In genomic region chr1:230842801-230843200, GRCh38 we compare ENCODE assay signal across 18 cellular contexts. TPM values are rescaled to one million over a fixed set of nuclear protein-coding genes. Genes with fewer than 3 reads are reported as not detected.
DNase-seq lines count a peak whose midpoint lies in the region; ATAC-seq and TF ChIP-seq lines count a peak whose summit lies in the region.
"Had no signal": no experiment of that assay in that cellular context is flagged by ENCODE, and none has a peak within 500 bp of the region (broad histone marks: within the 10 kb centered on the region; RNA-seq: fewer than 3 reads in every experiment).

No MANE protein-coding gene starts in this region.

- no peak for TF ChIP-seq CTCF in coronary artery (IDR thresholded peaks at IDR 0.05)

- H3K27ac ChIP-seq in coronary artery, result peak overlapping the region; percentile 8 to 78
- H3K27ac ChIP-seq: BLaER1, PC-9 had no signal

- ATAC-seq in left cardiac atrium (peak; percentile 75 to 84), HG02885 (IDR thresholded peaks at IDR 0.05; ENCODE audit: poor library complexity, unreplicated experiment) (no peak)
- ATAC-seq in activated naive CD4-positive, alpha-beta T cell treated with anti-CD3 and anti-CD28 coated beads, Interleukin-2, amount 50 U/mL, for 72 hours, result no peak

- H3K27ac Mint-ChIP-seq in activated naive CD4-positive, alpha-beta T cell treated with anti-CD3 and anti-CD28 coated beads, Interleukin-2, amount 50 U/mL, for 72 hours, result no peak overlapping the region
- H3K27ac Mint-ChIP-seq: CD4-positive, CD25-positive, alpha-beta regulatory T cell had no signal

- H3K36me3 Mint-ChIP-seq in activated naive CD4-positive, alpha-beta T cell treated with anti-CD3 and anti-CD28 coated beads, Interleukin-2, amount 50 U/mL, for 72 hours, result peaks cover 0 to 11% of the 10 kb centered on the region in 2 donors

- no peaks in the 10 kb centered on the region for H3K9me3 Mint-ChIP-seq in activated naive CD4-positive, alpha-beta T cell treated with anti-CD3 and anti-CD28 coated beads, Interleukin-2, amount 50 U/mL, for 72 hours
- H3K9me3 Mint-ChIP-seq: CD4-positive, CD25-positive, alpha-beta regulatory T cell had no signal

- POLR2A ChIA-PET in HEK293T (lab: Yijun Ruan, JAX), result no interaction called here

- CTCF ChIA-PET in HEK293T (lab: Yijun Ruan, JAX), result interaction anchor here (0.7 kb wide), 1 partner anchor 20 kb away, joined by 4 read pairs; no protein-coding TSS in a partner anchor

- intact Hi-C loops in left cardiac atrium (cut with DNase I), result no loop called here
- intact Hi-C loops in posterior vena cava (cut with DNase I), result no loop called here

- H3K4me3 ChIP-seq in coronary artery, result no peak overlapping the region
- H3K4me3 ChIP-seq: BLaER1, PC-9 had no signal

- no peak for DNase-seq in coronary artery (ENCODE audit: low spot score)
- DNase-seq in left cardiac atrium, result peak; percentile 61
- DNase-seq in posterior vena cava (ENCODE audit: low spot score), result peak; percentile 74
- DNase-seq in activated naive CD4-positive, alpha-beta T cell treated with anti-CD3 and anti-CD28 coated beads, Interleukin-2, amount 50 U/mL, for 72 hours (ENCODE audit: low spot score in 2 of 2), result no peak
- DNase-seq in DMS 273 (lab: John Stamatoyannopoulos, UW; ENCODE audit: unreplicated experiment), result no peak
- no peak for DNase-seq in HEK293T (ENCODE audit: extremely low spot score)
- DNase-seq: CD4-positive, CD25-positive, alpha-beta regulatory T cell; GOT3; HCEC 1CT; NCI-H1048; NCI-H1417; NCI-H1694; NCI-H2029 treated with DMSO at 0.1 percent for 48 hours; NCI-H526 treated with DMSO at 0.1 percent for 48 hours; PC-9; SHP77 had no signal

TF ChIP-seq in HEK293T, 16 proteins besides CTCF, POLR2A, EP300 and RAD21:
- TF ChIP-seq SP1 (IDR thresholded peaks at IDR 0.05) (no peak), CTBP1 (IDR thresholded peaks at IDR 0.05; ENCODE audit: borderline replicate concordance) (no peak), ZNF384 (IDR thresholded peaks at IDR 0.05) (no peak), SUZ12 (IDR thresholded peaks at IDR 0.05) (no peak), HDGF (IDR thresholded peaks at IDR 0.05; ENCODE audit: borderline replicate concordance) (no peak), BHLHE40 (IDR thresholded peaks at IDR 0.05; ENCODE audit: borderline replicate concordance) (no peak), L3MBTL2 (conservative IDR thresholded peaks at IDR 0.05) (no peak), NFRKB (IDR thresholded peaks at IDR 0.05) (no peak), FOXK2 (IDR thresholded peaks at IDR 0.05) (no peak), TARDBP (IDR thresholded peaks at IDR 0.05) (no peak), FOXM1 (IDR thresholded peaks at IDR 0.05; ENCODE audit: borderline replicate concordance) (no peak), ARNT (IDR thresholded peaks at IDR 0.05) (no peak), ELF4 (IDR thresholded peaks at IDR 0.05) (no peak), FOXA1 (IDR thresholded peaks at IDR 0.05) (no peak), PKNOX1 (IDR thresholded peaks at IDR 0.05) (no peak), LEF1 (IDR thresholded peaks at IDR 0.05; ENCODE audit: borderline replicate concordance) (no peak)

RNA-seq across cellular contexts. Expression of gene C1orf198, which starts 25.5 kb away (rescaled TPM):
- total RNA-seq in left cardiac atrium (10 to 100 TPM; 51.8 to 54.8 TPM), posterior vena cava (10 to 100 TPM; 79.5 to 98.4 TPM)
- total RNA-seq in activated naive CD4-positive, alpha-beta T cell treated with anti-CD3 and anti-CD28 coated beads, Interleukin-2, amount 50 U/mL, for 72 hours, result 1 to 10 TPM; 5.4 to 8.8 TPM

Comparison
In these comparisons a context has a peak if more than half of its experiments do, and no peak if none do; other contexts are left out.
1. DNase-seq: peak in left cardiac atrium (single experiment) and posterior vena cava (single experiment); none in coronary artery (single experiment), activated naive CD4-positive, alpha-beta T cell treated with anti-CD3 and anti-CD28 coated beads, Interleukin-2, amount 50 U/mL, for 72 hours (0 of 2), DMS 273 (single experiment) and HEK293T (single experiment).
2. ATAC-seq: peak in left cardiac atrium (2 of 2); none in activated naive CD4-positive, alpha-beta T cell treated with anti-CD3 and anti-CD28 coated beads, Interleukin-2, amount 50 U/mL, for 72 hours (0 of 2) and HG02885 (single experiment).
3. RNA of gene C1orf198, which starts 25.5 kb away (total RNA-seq): 79.5 to 98.4 TPM in posterior vena cava and 51.8 to 54.8 TPM in left cardiac atrium; 5.4 to 8.8 TPM in activated naive CD4-positive, alpha-beta T cell treated with anti-CD3 and anti-CD28 coated beads, Interleukin-2, amount 50 U/mL, for 72 hours; every median in the first group is over 4 times any median in the second.